29 cellular contexts compared by ENCODE assay signal in the genomic region with DNA sequence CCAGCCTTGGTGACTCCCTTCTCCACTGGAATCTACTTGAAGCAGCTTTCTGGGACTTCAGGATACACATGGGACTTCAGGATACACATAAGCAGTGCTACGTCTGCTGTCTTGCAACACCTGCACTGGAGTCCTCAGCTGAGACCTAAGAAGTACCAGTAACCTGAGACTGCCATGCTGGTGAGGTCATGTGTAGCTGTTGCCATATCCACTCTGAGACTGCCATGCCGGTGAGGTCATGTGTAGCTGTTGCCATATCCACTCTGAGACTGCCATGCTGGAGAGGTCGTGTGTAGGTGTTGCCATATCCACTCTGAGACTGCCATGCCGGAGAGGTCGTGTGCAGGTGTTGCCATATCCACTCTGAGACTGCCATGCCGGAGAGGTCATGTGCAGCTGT.
"Had no signal": no experiment of that assay in that cellular context is flagged by ENCODE, and none has a peak within 500 bp of the region (broad histone marks: within the 10 kb centered on the region; RNA-seq: fewer than 3 reads in every experiment).

No MANE protein-coding gene starts in this region.

- H3K9me3 ChIP-seq: adrenal gland, body of pancreas, esophagus squamous epithelium had no signal

- H3K4me1 Mint-ChIP-seq: activated CD4-positive, alpha-beta memory T cell treated with anti-CD3 and anti-CD28 coated beads, Interleukin-2, amount 10 ng/mL, durations not matched to agents 7 days and 5 days; activated CD4-positive, alpha-beta T cell treated with anti-CD3 and anti-CD28 coated beads, Interleukin-2, amount 10 ng/mL, durations not matched to agents 7 days and 5 days; activated naive CD4-positive, alpha-beta T cell treated with anti-CD3 and anti-CD28 coated beads, Interleukin-2, amount 50 U/mL, for 24 hours; activated naive CD8-positive, alpha-beta T cell treated with anti-CD3 and anti-CD28 coated beads for 36 hours; activated naive CD8-positive, alpha-beta T cell treated with anti-CD3 and anti-CD28 coated beads, Interleukin-2, amount 50 U/mL, for 24 hours; activated T-helper 17 cell treated with anti-CD3 and anti-CD28 coated beads, Interleukin-2, amount 50 U/mL, for 72 hours had no signal

- H3K9me3 Mint-ChIP-seq: activated CD4-positive, alpha-beta T cell treated with anti-CD3 and anti-CD28 coated beads, Interleukin-2, amount 10 ng/mL, durations not matched to agents 7 days and 5 days had no signal

- H3K4me3 ChIP-seq: adrenal gland, body of pancreas, esophagus squamous epithelium had no signal

- H3K27me3 ChIP-seq: adrenal gland, body of pancreas, esophagus squamous epithelium had no signal

- H3K4me3 Mint-ChIP-seq: activated CD4-positive, alpha-beta memory T cell treated with anti-CD3 and anti-CD28 coated beads, Interleukin-2, amount 10 ng/mL, durations not matched to agents 7 days and 5 days; activated CD4-positive, alpha-beta T cell treated with anti-CD3 and anti-CD28 coated beads, Interleukin-2, amount 10 ng/mL, durations not matched to agents 7 days and 5 days; activated naive CD4-positive, alpha-beta T cell treated with anti-CD3 and anti-CD28 coated beads for 36 hours; activated naive CD4-positive, alpha-beta T cell treated with anti-CD3 and anti-CD28 coated beads, Interleukin-2, amount 50 U/mL, for 24 hours; activated naive CD8-positive, alpha-beta T cell treated with anti-CD3 and anti-CD28 coated beads for 36 hours; activated naive CD8-positive, alpha-beta T cell treated with anti-CD3 and anti-CD28 coated beads, Interleukin-2, amount 50 U/mL, for 24 hours; activated T-cell treated with anti-CD3 and anti-CD28 coated beads, Interleukin-2, amount 50 U/mL, for 4 hours; activated T-helper 17 cell treated with anti-CD3 and anti-CD28 coated beads, Interleukin-2, amount 50 U/mL, for 72 hours; effector memory CD8-positive, alpha-beta T cell had no signal

- H3K27me3 Mint-ChIP-seq: activated CD4-positive, alpha-beta memory T cell treated with anti-CD3 and anti-CD28 coated beads, Interleukin-2, amount 10 ng/mL, durations not matched to agents 7 days and 5 days; activated CD4-positive, alpha-beta T cell treated with anti-CD3 and anti-CD28 coated beads, Interleukin-2, amount 10 ng/mL, durations not matched to agents 7 days and 5 days; activated naive CD4-positive, alpha-beta T cell treated with anti-CD3 and anti-CD28 coated beads, Interleukin-2, amount 50 U/mL, for 24 hours; activated naive CD8-positive, alpha-beta T cell treated with anti-CD3 and anti-CD28 coated beads for 36 hours; activated naive CD8-positive, alpha-beta T cell treated with anti-CD3 and anti-CD28 coated beads, Interleukin-2, amount 50 U/mL, for 24 hours; activated T-helper 17 cell treated with anti-CD3 and anti-CD28 coated beads, Interleukin-2, amount 50 U/mL, for 72 hours; effector memory CD8-positive, alpha-beta T cell had no signal

- H3K27ac Mint-ChIP-seq: activated CD4-positive, alpha-beta memory T cell treated with anti-CD3 and anti-CD28 coated beads, Interleukin-2, amount 10 ng/mL, durations not matched to agents 7 days and 5 days; activated CD4-positive, alpha-beta T cell treated with anti-CD3 and anti-CD28 coated beads, Interleukin-2, amount 10 ng/mL, durations not matched to agents 7 days and 5 days; activated naive CD4-positive, alpha-beta T cell treated with anti-CD3 and anti-CD28 coated beads for 36 hours; activated naive CD4-positive, alpha-beta T cell treated with anti-CD3 and anti-CD28 coated beads, Interleukin-2, amount 50 U/mL, for 24 hours; activated naive CD8-positive, alpha-beta T cell treated with anti-CD3 and anti-CD28 coated beads for 36 hours; activated naive CD8-positive, alpha-beta T cell treated with anti-CD3 and anti-CD28 coated beads, Interleukin-2, amount 50 U/mL, for 24 hours; activated T-helper 17 cell treated with anti-CD3 and anti-CD28 coated beads, Interleukin-2, amount 50 U/mL, for 72 hours; effector memory CD8-positive, alpha-beta T cell had no signal

- FAIRE-seq: colon, frontal cortex had no signal

- H3K36me3 ChIP-seq: adrenal gland, esophagus squamous epithelium had no signal

- H3K27ac ChIP-seq: adrenal gland, body of pancreas, epithelial cell of prostate, esophagus squamous epithelium had no signal

- H3K36me3 Mint-ChIP-seq: activated naive CD4-positive, alpha-beta T cell treated with anti-CD3 and anti-CD28 coated beads, Interleukin-2, amount 50 U/mL, for 24 hours; activated naive CD8-positive, alpha-beta T cell treated with anti-CD3 and anti-CD28 coated beads for 36 hours had no signal

- ATAC-seq: activated naive CD8-positive, alpha-beta T cell treated with anti-CD3 and anti-CD28 coated beads, Interleukin-2, amount 50 U/mL, for 24 hours; activated T-cell treated with anti-CD3 and anti-CD28 coated beads, Interleukin-2, amount 50 U/mL, for 4 hours; activated T-helper 17 cell treated with anti-CD3 and anti-CD28 coated beads, Interleukin-2, amount 50 U/mL, for 72 hours; body of pancreas; effector memory CD8-positive, alpha-beta T cell had no signal

- H3K4me1 ChIP-seq: adrenal gland, body of pancreas, esophagus squamous epithelium had no signal

- DNase-seq: activated CD4-positive, alpha-beta memory T cell treated with anti-CD3 and anti-CD28 coated beads, Interleukin-2, amount 10 ng/mL, durations not matched to agents 7 days and 5 days; activated CD4-positive, alpha-beta T cell treated with anti-CD3 and anti-CD28 coated beads for 1 hour; activated CD4-positive, alpha-beta T cell treated with anti-CD3 and anti-CD28 coated beads for 4 hours; activated CD4-positive, alpha-beta T cell treated with anti-CD3 and anti-CD28 coated beads, Interleukin-2, amount 10 ng/mL, durations not matched to agents 7 days and 5 days; activated CD4-positive, alpha-beta T cell treated with anti-CD3 and anti-CD28 coated beads, Interleukin-2, amount 50 U/mL, for 4 hours; activated CD4-positive, CD25-positive, alpha-beta regulatory T cell; activated CD8-positive, alpha-beta memory T cell treated with anti-CD3 and anti-CD28 coated beads, Interleukin-2, amount 50 U/mL, for 48 hours; activated effector memory CD4-positive, alpha-beta T cell treated with anti-CD3 and anti-CD28 coated beads, Interleukin-2, amount 50 U/mL, for 16 hours; activated naive CD4-positive, alpha-beta T cell treated with anti-CD3 and anti-CD28 coated beads for 36 hours; activated naive CD8-positive, alpha-beta T cell treated with anti-CD3 and anti-CD28 coated beads for 36 hours; activated naive CD8-positive, alpha-beta T cell treated with anti-CD3 and anti-CD28 coated beads, Interleukin-2, amount 50 U/mL, for 24 hours; activated T-cell treated with anti-CD3 and anti-CD28 coated beads for 4 hours; activated T-cell treated with anti-CD3 and anti-CD28 coated beads, Interleukin-2, amount 50 U/mL, for 4 hours; adrenal gland; aorta; body of pancreas; caudate nucleus; cortex of kidney; dermis blood vessel endothelial cell; effector CD4-positive, alpha-beta T cell; effector memory CD8-positive, alpha-beta T cell; esophagus squamous epithelium; head of caudate nucleus; T-helper 2 cell had no signal
